ENCODE assay signal across 8 cellular contexts in genomic region chr10:7409732-7410168, GRCh38. TPM values are rescaled to one million over a fixed set of nuclear protein-coding genes. Genes with fewer than 3 reads are reported as not detected.
DNase-seq lines count a peak whose midpoint lies in the region; ATAC-seq and TF ChIP-seq lines count a peak whose summit lies in the region.

No MANE protein-coding gene starts in this region.

- H3K36me3 ChIP-seq in BLaER1 = peaks cover 19% of the 10 kb centered on the region

- H3K27ac Mint-ChIP-seq in glutamatergic neuron (ENCODE audit: unreplicated experiment) = peak overlapping the region; percentile 62

- H3K9me3 ChIP-seq in BLaER1 = no peaks in the 10 kb centered on the region; the same call in 1 of the 2 replicates

- peak overlapping the region; percentile 99 for H3K4me3 Mint-ChIP-seq in glutamatergic neuron (ENCODE audit: unreplicated experiment)

- TF ChIP-seq CTCF in HFF-Myc (IDR thresholded peaks at IDR 0.05; ENCODE audit: low read depth, low read length, missing control alignments) (no peak), glutamatergic neuron (IDR thresholded peaks at IDR 0.05; ENCODE audit: partially characterized antibody, unreplicated experiment) (no peak)

- no peak for ATAC-seq in HG03457 (IDR thresholded peaks at IDR 0.05; ENCODE audit: unreplicated experiment)

- no peak for DNase-seq in HFF-Myc (ENCODE audit: extremely low read depth, low read depth)
- DNase-seq in activated T-cell treated with anti-CD3 and anti-CD28 coated beads, Interleukin-2, amount 50 U/mL, for 48 hours = peak; percentile 60 to 61
- peak; percentile 30 for DNase-seq in glutamatergic neuron
- no peak for DNase-seq in NCI-H510A (lab: John Stamatoyannopoulos, UW)
- DNase-seq in NCI-H524 treated with DMSO at 0.1 percent for 48 hours (lab: John Stamatoyannopoulos, UW) = no peak

- peaks cover 9% of the 10 kb centered on the region for H3K4me1 Mint-ChIP-seq in glutamatergic neuron (ENCODE audit: low read depth, unreplicated experiment)

- H3K4me3 ChIP-seq in BLaER1 (peak overlapping the region; percentile 90), HFF-Myc (replicated peaks; ENCODE audit: low read depth, low read length) (peak overlapping the region; percentile 44), skin epidermis (peak overlapping the region; percentile 55 to 73 (median 66))

- H4K20me1 ChIP-seq in BLaER1 = peaks cover 18% of the 10 kb centered on the region

- peaks cover 17% of the 10 kb centered on the region for H3K9me3 Mint-ChIP-seq in glutamatergic neuron (ENCODE audit: unreplicated experiment)

- no peaks in the 10 kb centered on the region for H3K36me3 Mint-ChIP-seq in glutamatergic neuron (ENCODE audit: unreplicated experiment)

- peak overlapping the region; percentile 95 for H3K9ac ChIP-seq in BLaER1

- peak overlapping the region; percentile 94 for H3K27ac ChIP-seq in BLaER1
- peak overlapping the region in 13 of 21 experiments; percentile 9 to 88 (median 77) for H3K27ac ChIP-seq in skin epidermis

- H3K4me2 ChIP-seq in BLaER1 = peak overlapping the region; percentile 96

- H3K4me1 ChIP-seq in BLaER1 = peaks cover 50% of the 10 kb centered on the region

- peaks cover 34% of the 10 kb centered on the region for H3K27me3 ChIP-seq in BLaER1

- H3K27me3 Mint-ChIP-seq in glutamatergic neuron (ENCODE audit: unreplicated experiment) = peaks cover 21% of the 10 kb centered on the region

RNA-seq across cellular contexts. Expression of gene SFMBT2, which starts 1.1 kb away (rescaled TPM):
- total RNA-seq in glutamatergic neuron (ENCODE audit: unreplicated experiment) = 9.1 TPM

Comparison
In these comparisons a context has a peak if more than half of its experiments do, and no peak if none do; other contexts are left out.
1. DNase-seq: peak in activated T-cell treated with anti-CD3 and anti-CD28 coated beads, Interleukin-2, amount 50 U/mL, for 48 hours (2 of 2) and glutamatergic neuron (single experiment); none in HFF-Myc (single experiment), NCI-H510A (single experiment) and NCI-H524 treated with DMSO at 0.1 percent for 48 hours (single experiment).
2. Peak in every context shown above with its lines, with median percentiles within 50 percentile points of each other: H3K4me3 ChIP-seq.